8 cellular contexts compared by ENCODE assay signal in the genomic region with DNA sequence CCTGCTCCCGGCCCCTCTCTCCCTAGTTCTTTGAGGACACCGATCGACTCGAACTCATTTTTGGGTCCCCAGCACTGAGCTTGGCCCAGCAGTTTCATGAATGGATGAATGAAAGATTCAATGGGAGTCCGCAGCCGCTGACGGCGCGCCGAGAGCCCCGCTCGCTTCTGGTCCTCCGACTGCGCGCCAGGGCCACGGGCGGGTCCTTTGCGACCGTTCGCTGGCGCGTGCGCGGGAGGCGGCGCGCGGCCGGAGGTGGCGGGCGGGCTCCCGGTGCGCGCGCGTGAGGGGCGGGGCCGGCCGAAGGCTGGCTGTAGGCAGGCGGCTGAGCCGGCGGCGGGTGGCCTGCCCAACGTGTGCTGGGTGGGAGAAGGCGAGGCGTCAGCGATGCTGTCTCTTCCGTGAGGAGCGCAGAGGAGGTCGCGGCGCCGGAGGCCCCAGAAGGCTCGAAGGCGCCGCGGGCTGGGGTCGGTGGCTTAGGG.
DNase-seq lines count a peak whose midpoint lies in the region; ATAC-seq, FAIRE-seq and TF ChIP-seq lines count a peak whose summit lies in the region.

MAST2 (plus strand) TSS at position 314 of the 482 bp plus-strand sequence. CDS start 284 bp downstream, outside the sequence.

- peak; percentile 58 for FAIRE-seq in GM18507 (lab: Jason Lieb, UNC)

- H3K4me3 ChIP-seq in retinal pigment epithelial cell (ENCODE audit: low read length) = peak within 1 kb of the TSS; percentile 79

- DNase-seq in GM18507 (ENCODE audit: extremely low spot score, insufficient read length, low read depth) = peak; percentile 88
- peak; percentile 81 to 87 for DNase-seq in NCI-H1930 (lab: John Stamatoyannopoulos, UW)
- DNase-seq in T1000 (lab: John Stamatoyannopoulos, UW) = peak; percentile 87
- peak; percentile 98 for DNase-seq in astrocyte of the hippocampus (ENCODE audit: low read depth, low spot score)
- peak; percentile 10 to 91 (median 70) for DNase-seq in hypothalamus (lab: John Stamatoyannopoulos, UW)
- peak; percentile 39 for DNase-seq in retinal pigment epithelial cell (ENCODE audit: low read depth)
- no peak for DNase-seq in cortex of kidney (lab: John Stamatoyannopoulos, UW)

- no peak for TF ChIP-seq CTCF in retinal pigment epithelial cell (conservative IDR thresholded peaks at IDR 0.05; ENCODE audit: low read depth, low read length)

- peak; percentile 92 for ATAC-seq in HG02970 (IDR thresholded peaks at IDR 0.05; ENCODE audit: low FRiP score, unreplicated experiment)
